Comparison of ENCODE assay signal across 5 cellular contexts in the genomic region with DNA sequence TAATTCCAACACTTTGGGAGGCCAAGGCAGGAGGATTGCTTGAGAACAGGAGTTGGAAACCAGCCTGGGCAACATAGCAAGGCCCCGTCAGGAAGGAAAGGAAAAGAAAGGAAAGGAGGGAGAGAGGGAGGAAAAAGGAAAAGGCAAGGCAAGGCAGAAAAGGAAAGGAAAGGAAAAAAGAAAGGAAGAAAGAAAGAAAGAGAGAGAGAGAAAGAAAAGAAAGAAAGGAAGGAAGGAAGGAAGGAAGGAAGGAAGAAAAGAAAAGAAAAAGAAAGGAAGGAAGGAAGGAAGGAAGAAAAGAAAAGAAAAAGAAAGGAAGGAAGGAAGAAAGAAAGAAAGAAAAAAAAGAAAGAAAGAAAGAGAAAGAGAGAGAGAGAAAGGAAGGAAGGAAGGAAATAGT. TPM values are rescaled to one million over a fixed set of nuclear protein-coding genes. Genes with fewer than 3 reads are reported as not detected.
DNase-seq lines count a peak whose midpoint lies in the region; ATAC-seq, FAIRE-seq and TF ChIP-seq lines count a peak whose summit lies in the region.
"Not testable (repeated sequence)": the region's sequence is repeated elsewhere in the genome, so short reads cannot be mapped to it uniquely, and the experiment has no call there.

No MANE protein-coding gene starts in this region.

- peaks cover 27% of the 10 kb centered on the region for H3K79me1 ChIP-seq in trophoblast cell (ENCODE audit: low read length)

- H3K4me3 Mint-ChIP-seq in WTC11; activated T-cell treated with anti-CD3 and anti-CD28 coated beads, Interleukin-2, amount 50 U/mL, for 72 hours: not testable (repeated sequence)

- peak; percentile 36 for FAIRE-seq in GM18507 (lab: Jason Lieb, UNC)
- FAIRE-seq in K562 (lab: Jason Lieb, UNC): not testable (repeated sequence)

- POLR2A ChIA-PET in WTC11 (lab: Charles Lee); K562 (lab: Yijun Ruan, JAX): not testable (repeated sequence)

- peak overlapping the region; percentile 45 for H4K91ac ChIP-seq in trophoblast cell (ENCODE audit: low read depth, low read length)

- ATAC-seq in WTC11; activated T-cell treated with anti-CD3 and anti-CD28 coated beads, Interleukin-2, amount 50 U/mL, for 72 hours (replicated peaks in 1 of 2); K562: not testable (repeated sequence)

- not testable (repeated sequence) for H3K36me3 ChIP-seq in K562 (ENCODE audit: control insufficient read depth, insufficient read depth, low read length); trophoblast cell (ENCODE audit: control insufficient read depth in 1 of 2, insufficient read depth in 2 of 2, low read length in 2 of 2)

- TF ChIP-seq POLR2A in K562 (conservative IDR thresholded peaks at IDR 0.05): not testable (repeated sequence)

- H3K36me3 Mint-ChIP-seq in WTC11: not testable (repeated sequence)
- H3K36me3 Mint-ChIP-seq in activated T-cell treated with anti-CD3 and anti-CD28 coated beads, Interleukin-2, amount 50 U/mL, for 72 hours (ENCODE audit: insufficient read depth in 2 of 2): peaks cover 0 to 12% of the 10 kb centered on the region in 2 donors

- H2AFZ ChIP-seq in K562 (ENCODE audit: low read depth, low read length); trophoblast cell (ENCODE audit: insufficient read depth, low read length, poor library complexity): not testable (repeated sequence)

- H2BK5ac ChIP-seq in trophoblast cell (ENCODE audit: low read depth, low read length, poor library complexity): not testable (repeated sequence)

- not testable (repeated sequence) for H3K18ac ChIP-seq in trophoblast cell (ENCODE audit: low read length)

- H3K79me2 ChIP-seq in K562 (ENCODE audit: control insufficient read depth, insufficient read depth, low read length); trophoblast cell (ENCODE audit: control insufficient read depth, insufficient read depth, low read length, poor library complexity): not testable (repeated sequence)

- H2BK12ac ChIP-seq in trophoblast cell (ENCODE audit: low read length): peak overlapping the region; percentile 51

- H3K4me1 Mint-ChIP-seq in WTC11; activated T-cell treated with anti-CD3 and anti-CD28 coated beads, Interleukin-2, amount 50 U/mL, for 72 hours (ENCODE audit: low read depth): not testable (repeated sequence)

- H4K12ac ChIP-seq in trophoblast cell (ENCODE audit: low read depth, low read length): not testable (repeated sequence)

- not testable (repeated sequence) for H3K9me3 Mint-ChIP-seq in WTC11; activated T-cell treated with anti-CD3 and anti-CD28 coated beads, Interleukin-2, amount 50 U/mL, for 72 hours

- H3K4me1 ChIP-seq in K562 (replicated peaks in 1 of 2; ENCODE audit: control insufficient read depth in 2 of 2, insufficient read depth in 2 of 2, low read length in 2 of 2): not testable (repeated sequence)
- H3K4me1 ChIP-seq in trophoblast cell (ENCODE audit: control insufficient read depth in 1 of 2, insufficient read depth in 2 of 2, low read length in 2 of 2): peaks cover 21 to 22% of the 10 kb centered on the region in 2 experiments

- H4K20me1 ChIP-seq in K562 (replicated peaks; ENCODE audit: control insufficient read depth, insufficient read depth, low read length): not testable (repeated sequence)

- not testable (repeated sequence) for DNase-seq in GM18507 (ENCODE audit: extremely low spot score, insufficient read length, low read depth); WTC11 (ENCODE audit: low spot score); activated T-cell treated with anti-CD3 and anti-CD28 coated beads, Interleukin-2, amount 50 U/mL, for 72 hours; K562 (ENCODE audit: extremely low read depth in 1 of 4, low spot score in 3 of 4); trophoblast cell

- H3K27me3 Mint-ChIP-seq in WTC11 (ENCODE audit: low read depth); activated T-cell treated with anti-CD3 and anti-CD28 coated beads, Interleukin-2, amount 50 U/mL, for 72 hours (ENCODE audit: low read depth): not testable (repeated sequence)

- H2AK5ac ChIP-seq in trophoblast cell (ENCODE audit: low read length): not testable (repeated sequence)

- not testable (repeated sequence) for H3K23ac ChIP-seq in trophoblast cell (ENCODE audit: low read length)

- not testable (repeated sequence) for H3K9me3 ChIP-seq in K562 (replicated peaks; ENCODE audit: control insufficient read depth, insufficient read depth, low read depth, low read length); trophoblast cell (ENCODE audit: insufficient read depth, low read depth, low read length)

- not testable (repeated sequence) for H3K4me2 ChIP-seq in K562 (ENCODE audit: insufficient read depth, low read length); trophoblast cell (ENCODE audit: low read length)

- H3K14ac ChIP-seq in trophoblast cell (ENCODE audit: low read length): not testable (repeated sequence)

- H3K27ac ChIP-seq in K562 (ENCODE audit: extremely low read depth, low read depth, low read length); trophoblast cell (ENCODE audit: low read depth, low read length): not testable (repeated sequence)

- not testable (repeated sequence) for TF ChIP-seq EP300 in K562 (IDR thresholded peaks at IDR 0.05; ENCODE audit: low read length)

- peak overlapping the region; percentile 50 for H4K8ac ChIP-seq in trophoblast cell (ENCODE audit: low read depth, low read length)

- not testable (repeated sequence) for H2BK120ac ChIP-seq in trophoblast cell (ENCODE audit: insufficient read depth, low read length, poor library complexity)

- not testable (repeated sequence) for TF ChIP-seq CTCF in WTC11 (IDR thresholded peaks at IDR 0.05); K562 (IDR thresholded peaks at IDR 0.05 in 2 of 3, conservative IDR thresholded peaks at IDR 0.05 in 1 of 3; ENCODE audit: insufficient read depth in 2 of 3, low read depth in 1 of 3, low read length in 3 of 3)

- H3K27me3 ChIP-seq in K562 (ENCODE audit: control insufficient read depth in 2 of 2, insufficient read depth in 2 of 2, low read length in 2 of 2); trophoblast cell (ENCODE audit: insufficient read depth, low read length): not testable (repeated sequence)

- CTCF ChIA-PET in WTC11 (lab: Charles Lee); K562 (lab: Yijun Ruan, JAX; ENCODE audit: low intra/inter-chr PET ratio): not testable (repeated sequence)

- not testable (repeated sequence) for BruUV-seq in K562 (replicated peaks; lab: Mats Ljungman, UMichigan)

- intact Hi-C loops in K562 (cut with micrococcal nuclease): not testable (repeated sequence)

- TF ChIP-seq RAD21 in K562 (CRISPR knock-in tag; conservative IDR thresholded peaks at IDR 0.05 in 1 of 2, IDR thresholded peaks at IDR 0.05 in 1 of 2): not testable (repeated sequence)

- H3K9me1 ChIP-seq in K562 (ENCODE audit: control insufficient read depth, insufficient read depth, low read length): not testable (repeated sequence)

- H3K27ac Mint-ChIP-seq in WTC11: peak overlapping the region; percentile 25; the same call in 1 of the 2 replicates
- peak overlapping the region; percentile 28 for H3K27ac Mint-ChIP-seq in activated T-cell treated with anti-CD3 and anti-CD28 coated beads, Interleukin-2, amount 50 U/mL, for 72 hours

- not testable (repeated sequence) for H3K9ac ChIP-seq in K562 (ENCODE audit: insufficient read depth in 1 of 2, low read depth in 2 of 2, low read length in 2 of 2); trophoblast cell (ENCODE audit: low read length)

- peak overlapping the region; percentile 10 for H3K4ac ChIP-seq in trophoblast cell (ENCODE audit: low read depth, low read length)

- not testable (repeated sequence) for H3K4me3 ChIP-seq in K562; trophoblast cell (ENCODE audit: low read depth, low read length)

- in situ Hi-C loops in K562 (cut with MboI): not testable (repeated sequence)

- 60% methylated on average over 1 of the region's 1 CpG for WGBS in K562 (ENCODE audit: insufficient coverage, low coverage, missing lambda C conversion rate)
- no CpG with 5 or more reads among the region's 1 CpG for WGBS in trophoblast cell (ENCODE audit: extremely low coverage, insufficient coverage, insufficient read length)

TF ChIP-seq in WTC11, 78 proteins besides CTCF, POLR2A, EP300 and RAD21:
- peak; percentile 32; the same call in 1 of the 2 replicates for TF ChIP-seq ZNF121 (CRISPR knock-in tag; IDR thresholded peaks at IDR 0.05)
TF ChIP-seq in WTC11: peak in this region for 1; not testable (repeated sequence) for 77.

RNA-seq across cellular contexts. Expression of gene MANBA, which starts 51.7 kb away (rescaled TPM):
- total RNA-seq in WTC11 (2021): 35.1 to 37.6 TPM (median 37.5 TPM) in 3 replicates
- 10 to 100 TPM; 14.8 to 16.8 TPM for total RNA-seq in activated T-cell treated with anti-CD3 and anti-CD28 coated beads, Interleukin-2, amount 50 U/mL, for 72 hours
- total RNA-seq in K562 (2011; cell fraction: chromatin; rRNA removed; ENCODE audit: low replicate concordance): 13.7 and 32.2 TPM in 2 replicates
- total RNA-seq in K562 (2011; cell fraction: nucleolus; rRNA removed): 9.7 TPM in 2 replicates
- 15.8 and 21.3 TPM in 2 replicates for total RNA-seq in K562 (2011; cell fraction: nucleoplasm; rRNA removed)
- total RNA-seq in K562 (2014; rRNA removed): 8.2 and 10.9 TPM in 2 replicates
- 9.0 and 9.4 TPM in 2 replicates for total RNA-seq in K562 (2014; rRNA removed; fragmentation: Illumina TruSeq; extraction: Trizol)
- total RNA-seq in K562 (2015; rRNA removed; fragmentation: Illumina TruSeq; extraction: Trizol): 12.9 and 13.3 TPM in 2 replicates
- total RNA-seq in K562 (2021): 7.7 TPM in 2 replicates
- polyA plus RNA-seq in K562 (2011; rRNA removed): 2.8 and 5.3 TPM in 2 replicates
- 4.7 and 6.0 TPM in 2 replicates for polyA plus RNA-seq in K562 (2011; cell fraction: cytosol; rRNA removed)
- 9.1 and 15.4 TPM in 2 replicates for polyA plus RNA-seq in K562 (2011; cell fraction: nucleus; rRNA removed)
- polyA plus RNA-seq in K562 (2012): 9.1 and 18.3 TPM in 2 replicates
- 6.6 and 7.8 TPM in 2 replicates for polyA plus RNA-seq in K562 (2014; fragmentation: Illumina TruSeq; extraction: Trizol)
- 1 to 10 TPM; 1.8 to 3.7 TPM for polyA plus RNA-seq in K562 (2014; fragmentation: Nextera tagmentation; extraction: Ambion mirVana)
- polyA plus RNA-seq in K562 (2014; rRNA removed): 4.7 and 6.1 TPM in 2 replicates
- 6.0 and 11.7 TPM in 2 replicates for polyA minus RNA-seq in K562 (2011; rRNA and poly(A)+ RNA removed)
- polyA minus RNA-seq in K562 (2011; cell fraction: cytosol; rRNA and poly(A)+ RNA removed): 5.5 and 7.5 TPM in 2 replicates
- 14.5 and 20.7 TPM in 2 replicates for polyA minus RNA-seq in K562 (2011; cell fraction: nucleus; rRNA and poly(A)+ RNA removed)
- polyA plus RNA-seq in trophoblast cell (2013): 113 and 115 TPM in 2 replicates
